Comparison of ENCODE assay signal across 18 cellular contexts in genomic region chr2:120203341-120204021, GRCh38. TPM values are rescaled to one million over a fixed set of nuclear protein-coding genes. Genes with fewer than 3 reads are reported as not detected.
DNase-seq lines count a peak whose midpoint lies in the region; ATAC-seq and TF ChIP-seq lines count a peak whose summit lies in the region.
"Had no signal": no experiment of that assay in that cellular context is flagged by ENCODE, and none has a peak within 500 bp of the region (broad histone marks: within the 10 kb centered on the region; RNA-seq: fewer than 3 reads in every experiment).

No MANE protein-coding gene starts in this region.

- H3K4me3 ChIP-seq in NB4 (ENCODE audit: low read depth, low read length) = no peak overlapping the region
- H3K4me3 ChIP-seq in heart right ventricle = no peak overlapping the region
- H3K4me3 ChIP-seq: cardiac muscle cell, uterus had no signal

- peaks cover 0 to 19% (median 15%) of the 10 kb centered on the region in 9 donors for H3K4me1 ChIP-seq in heart right ventricle
- H3K4me1 ChIP-seq: uterus had no signal

- no peak for TF ChIP-seq POLR2A in NB4 (IDR thresholded peaks at IDR 0.05; ENCODE audit: extremely low read depth, insufficient read length)

- intact Hi-C loops in heart right ventricle (cut with DNase I) = loop anchor here in 1 of 10 donors (10.0 kb wide), 1 partner anchor 111 kb away; no protein-coding TSS in a partner anchor

- ATAC-seq in heart right ventricle = peak; percentile 27 to 82 (median 64)

- no peaks in the 10 kb centered on the region for H3K27me3 ChIP-seq in heart right ventricle
- H3K27me3 ChIP-seq: cardiac muscle cell, uterus had no signal

- peak; percentile 12 for DNase-seq in NCI-H146 (lab: John Stamatoyannopoulos, UW)
- no peak for DNase-seq in NCI-H146 treated with DMSO at 0.1 percent for 48 hours (lab: John Stamatoyannopoulos, UW; ENCODE audit: unreplicated experiment)
- peak; percentile 50 for DNase-seq in NB4 (ENCODE audit: low read depth)
- no peak for DNase-seq in heart right ventricle
- DNase-seq in osteocyte (ENCODE audit: extremely low spot score, unreplicated experiment) = peak; percentile 74
- no peak for DNase-seq in SW480 (ENCODE audit: low spot score)
- DNase-seq in GM03348 (ENCODE audit: low spot score) = no peak
- DNase-seq in mesothelial cell of epicardium (ENCODE audit: low spot score in 2 of 2, unreplicated experiment in 2 of 2) = no peak
- DNase-seq: activated CD4-positive, alpha-beta T cell treated with anti-CD3 and anti-CD28 coated beads, Interleukin-2, amount 50 U/mL, for 48 hours; CD4-positive, alpha-beta memory T cell; DND-41; kidney glomerular epithelial cell; NCI-H1105 treated with DMSO at 0.1 percent for 48 hours; NCI-H2227 treated with DMSO at 0.1 percent for 48 hours; stimulated activated CD4-positive, alpha-beta T cell treated with anti-CD3 and anti-CD28 coated beads, Interleukin-12 subunit alpha, Interleukin-12 subunit beta, amount 100 ng/mL, for 4 hours; stimulated activated naive CD4-positive, alpha-beta T cell; uterus had no signal

- H3K4me3 Mint-ChIP-seq in osteocyte (ENCODE audit: unreplicated experiment) (no peak overlapping the region), mesothelial cell of epicardium (no peak overlapping the region)
- H3K4me3 Mint-ChIP-seq: CD4-positive, alpha-beta memory T cell had no signal

- no peak overlapping the region for H3K27ac Mint-ChIP-seq in osteocyte (ENCODE audit: unreplicated experiment)
- H3K27ac Mint-ChIP-seq in mesothelial cell of epicardium = no peak overlapping the region

- H3K9me3 ChIP-seq in heart right ventricle = peaks cover 0 to 9% (median 0%) of the 10 kb centered on the region in 11 donors
- H3K9me3 ChIP-seq: uterus had no signal

- H3K4me1 Mint-ChIP-seq in osteocyte (ENCODE audit: unreplicated experiment) (no peaks in the 10 kb centered on the region), mesothelial cell of epicardium (no peaks in the 10 kb centered on the region)

- H3K36me3 ChIP-seq in heart right ventricle = no peaks in the 10 kb centered on the region
- H3K36me3 ChIP-seq: cardiac muscle cell, uterus had no signal

- peak overlapping the region in 4 of 10 donors; percentile 7 to 76 (median 38) for H3K27ac ChIP-seq in heart right ventricle
- H3K27ac ChIP-seq: cardiac muscle cell, uterus had no signal

- no peaks in the 10 kb centered on the region for H3K36me3 Mint-ChIP-seq in osteocyte (ENCODE audit: unreplicated experiment)
- peaks cover 3% of the 10 kb centered on the region for H3K36me3 Mint-ChIP-seq in mesothelial cell of epicardium

- no peaks in the 10 kb centered on the region for H3K27me3 Mint-ChIP-seq in osteocyte (ENCODE audit: unreplicated experiment)
- no peaks in the 10 kb centered on the region for H3K27me3 Mint-ChIP-seq in mesothelial cell of epicardium (ENCODE audit: low read depth)
- H3K27me3 Mint-ChIP-seq: CD4-positive, alpha-beta memory T cell had no signal

- no peak for TF ChIP-seq CTCF in NB4 (IDR thresholded peaks at IDR 0.05; ENCODE audit: low read depth, low read length)
- TF ChIP-seq CTCF in heart right ventricle (IDR thresholded peaks at IDR 0.05) = no peak
- no peak for TF ChIP-seq CTCF in osteocyte (IDR thresholded peaks at IDR 0.05)
- no peak for TF ChIP-seq CTCF in mesothelial cell of epicardium (IDR thresholded peaks at IDR 0.05; ENCODE audit: unreplicated experiment)

- H3K9me3 Mint-ChIP-seq in osteocyte (ENCODE audit: unreplicated experiment) (peaks cover 9% of the 10 kb centered on the region), mesothelial cell of epicardium (peaks cover 13% of the 10 kb centered on the region)

- WGBS in heart right ventricle, 2 donors = 64 to 73% methylated on average over 9 of the region's 9 CpGs

RNA-seq across cellular contexts. Expression of gene TMEM185B, which starts 19.7 kb away (rescaled TPM):
- total RNA-seq in heart right ventricle = 10 to 100 TPM; 17.9 to 27.7 (median 23.4) TPM
- polyA plus RNA-seq in heart right ventricle = 10 to 100 TPM in 1 of 2 donors, 1 to 10 TPM in 1; 5.8 to 10.8 TPM
- 35.9 and 41.2 TPM in 2 replicates for total RNA-seq in osteocyte
- 27.8 to 28.6 TPM (median 27.9 TPM) in 3 replicates for total RNA-seq in mesothelial cell of epicardium

RNA-seq across cellular contexts. Expression of gene RALB, which starts 49.2 kb away (rescaled TPM):
- 10 to 100 TPM; 37.0 to 53.8 (median 45.0) TPM for total RNA-seq in heart right ventricle
- polyA plus RNA-seq in heart right ventricle = 10 to 100 TPM; 21.9 to 68.1 TPM
- 25.4 and 26.7 TPM in 2 replicates for total RNA-seq in osteocyte
- 25.1 to 25.9 TPM (median 25.3 TPM) in 3 replicates for total RNA-seq in mesothelial cell of epicardium

Comparison
In these comparisons a context has a peak if more than half of its experiments do, and no peak if none do; other contexts are left out.
1. DNase-seq: peak in NCI-H146 (single experiment), NB4 (single experiment) and osteocyte (single experiment); none in NCI-H146 treated with DMSO at 0.1 percent for 48 hours (single experiment), heart right ventricle (0 of 2), SW480 (single experiment), GM03348 (single experiment) and mesothelial cell of epicardium (0 of 2).